8 cellular contexts compared by ENCODE assay signal in genomic region chr11:119108151-119108856, GRCh38. TPM values are rescaled to one million over a fixed set of nuclear protein-coding genes. Genes with fewer than 3 reads are reported as not detected.
A peak's percentile ranks its signal among the peaks of the same experiment; 100 is the strongest.
DNase-seq lines count a peak whose midpoint lies in the region; ATAC-seq and TF ChIP-seq lines count a peak whose summit lies in the region.

No MANE protein-coding gene starts in this region.

- H3K4me1 Mint-ChIP-seq in HFFc6 (ENCODE audit: low read depth) = peaks cover 43% of the 10 kb centered on the region

- CTCF ChIA-PET in RWPE1 (lab: Yijun Ruan, JAX) = interaction anchor here (0.5 kb wide), 1 partner anchor 12 kb away, joined by 3 read pairs; no protein-coding TSS in a partner anchor

- H3K36me3 Mint-ChIP-seq in HFFc6 (ENCODE audit: low read depth) = peaks cover 21% of the 10 kb centered on the region; the same call in 1 of the 2 replicates

- H3K9me3 Mint-ChIP-seq in HFFc6 = no peaks in the 10 kb centered on the region

- H3K9me3 ChIP-seq in lower lobe of right lung = no peaks in the 10 kb centered on the region
- H3K9me3 ChIP-seq in thyroid gland = no peaks in the 10 kb centered on the region

- H3K4me3 ChIP-seq in lower lobe of right lung (peak overlapping the region; percentile 99), thyroid gland (replicated peaks in 1 of 3) (peak overlapping the region; percentile 27 to 94 (median 89))

- H3K4me1 ChIP-seq in lower lobe of right lung (peaks cover 42% of the 10 kb centered on the region), thyroid gland (peaks cover 14 to 29% of the 10 kb centered on the region in 2 donors)

- H3K36me3 ChIP-seq in lower lobe of right lung (peaks cover 36% of the 10 kb centered on the region), thyroid gland (peaks cover 19 to 21% of the 10 kb centered on the region in 2 donors)

- 28 to 41% methylated on average over 5 to 8 of the region's 8 CpGs for WGBS in thyroid gland, 2 donors

- DNase-seq in DMS79 treated with DMSO at 0.1 percent for 48 hours (lab: John Stamatoyannopoulos, UW) (peak; percentile 85), HFFc6 (no peak), RWPE1 (ENCODE audit: low spot score) (peak; percentile 81), caudate nucleus (lab: John Stamatoyannopoulos, UW) (peak in 12 of 61 donors; percentile 16 to 64 (median 36)), lower lobe of right lung (peak; percentile 69), thyroid gland (peak; percentile 32 to 43), middle frontal gyrus (ENCODE audit: extremely low spot score, low spot score) (no peak)

- peak overlapping the region; percentile 87 for H3K27ac ChIP-seq in RWPE1
- H3K27ac ChIP-seq in caudate nucleus (ENCODE audit: low read depth, low read length) = peak overlapping the region; percentile 19
- peak overlapping the region; percentile 87 for H3K27ac ChIP-seq in lower lobe of right lung
- H3K27ac ChIP-seq in thyroid gland = peak overlapping the region in 1 of 3 donors; percentile 61

- H3K27me3 ChIP-seq in lower lobe of right lung (ENCODE audit: low read depth) (no peaks in the 10 kb centered on the region), thyroid gland (no peaks in the 10 kb centered on the region)

- ATAC-seq in lower lobe of right lung (peak; percentile 43 to 45), GM19452 (IDR thresholded peaks at IDR 0.05; ENCODE audit: unreplicated experiment) (no peak)

- TF ChIP-seq CTCF in HFFc6 (IDR thresholded peaks at IDR 0.05) = no peak
- TF ChIP-seq CTCF in RWPE1 (conservative IDR thresholded peaks at IDR 0.05; ENCODE audit: low read depth) = no peak
- TF ChIP-seq CTCF in lower lobe of right lung (IDR thresholded peaks at IDR 0.05) = no peak
- TF ChIP-seq CTCF in thyroid gland (IDR thresholded peaks at IDR 0.05) = no peak

- H3K27ac Mint-ChIP-seq in HFFc6 = peak overlapping the region; percentile 67

- no peaks in the 10 kb centered on the region; the same call in 1 of the 2 replicates for H3K27me3 Mint-ChIP-seq in HFFc6 (ENCODE audit: insufficient read depth)

- H3K4me3 Mint-ChIP-seq in HFFc6 = peak overlapping the region; percentile 88

- POLR2A ChIA-PET in RWPE1 (lab: Yijun Ruan, JAX; ENCODE audit: low non-redundant PET) = interaction anchor here (0.5 kb wide), 1 partner anchor 11 kb away, joined by 4 read pairs; no protein-coding TSS in a partner anchor

- intact Hi-C loops in lower lobe of right lung (cut with DNase I) (no loop called here), thyroid gland (cut with DNase I) (no loop called here)

- TF ChIP-seq POLR2A in thyroid gland (IDR thresholded peaks at IDR 0.05) = no peak

RNA-seq across cellular contexts. Expression of gene C2CD2L, which starts 1.2 kb away (rescaled TPM):
- total RNA-seq in HFFc6 (2021; fragmentation: NEBNext Ultra II Directional; extraction: Animal tissue kit (Norgen Biotek cat#: 25700)) = 10 to 100 TPM; 10.0 to 13.5 (median 10.8) TPM
- 16.5 TPM for total RNA-seq in lower lobe of right lung
- 1 to 10 TPM; 6.7 to 8.9 (median 7.9) TPM for total RNA-seq in thyroid gland

RNA-seq across cellular contexts. Expression of gene DPAGT1, which starts 6.7 kb away (rescaled TPM):
- 10 to 100 TPM; 40.5 to 52.5 (median 49.1) TPM for total RNA-seq in HFFc6 (2021; fragmentation: NEBNext Ultra II Directional; extraction: Animal tissue kit (Norgen Biotek cat#: 25700))
- total RNA-seq in lower lobe of right lung (40.6 TPM), thyroid gland (10 to 100 TPM; 29.8 to 42.8 (median 38.7) TPM)

RNA-seq across cellular contexts. Expression of gene HINFP, which starts 13.1 kb away (rescaled TPM):
- total RNA-seq in HFFc6 (2021; fragmentation: NEBNext Ultra II Directional; extraction: Animal tissue kit (Norgen Biotek cat#: 25700)) = 10 to 100 TPM in 4 of 6 experiments, 1 to 10 TPM in 2; 9.9 to 13.4 (median 11.3) TPM
- total RNA-seq in lower lobe of right lung (31.0 TPM), thyroid gland (10 to 100 TPM; 24.0 to 37.7 (median 33.2) TPM)

RNA-seq across cellular contexts. Expression of gene HMBS, which starts 23.6 kb away (rescaled TPM):
- 10 to 100 TPM; 31.1 to 45.6 (median 41.9) TPM for total RNA-seq in HFFc6 (2021; fragmentation: NEBNext Ultra II Directional; extraction: Animal tissue kit (Norgen Biotek cat#: 25700))
- total RNA-seq in lower lobe of right lung (16.7 TPM), thyroid gland (10 to 100 TPM; 10.7 to 24.3 (median 19.7) TPM)

RNA-seq across cellular contexts. Expression of gene ABCG4, which starts 40.5 kb away (rescaled TPM):
- total RNA-seq in HFFc6 (2021; fragmentation: NEBNext Ultra II Directional; extraction: Animal tissue kit (Norgen Biotek cat#: 25700)) = under 1 TPM; 0.05 to 0.50 (median 0.18) TPM
- total RNA-seq in lower lobe of right lung (0.15 TPM), thyroid gland (1 to 10 TPM in 2 of 4 donors, under 1 TPM in 2; 0.13 to 1.6 (median 0.82) TPM)

Comparison
In these comparisons a context has a peak if more than half of its experiments do, and no peak if none do; other contexts are left out.
1. DNase-seq: peak in DMS79 treated with DMSO at 0.1 percent for 48 hours (single experiment), RWPE1 (single experiment), lower lobe of right lung (single experiment) and thyroid gland (2 of 2); none in HFFc6 (single experiment) and middle frontal gyrus (single experiment).